24 cellular contexts compared by ENCODE assay signal in the genomic region with DNA sequence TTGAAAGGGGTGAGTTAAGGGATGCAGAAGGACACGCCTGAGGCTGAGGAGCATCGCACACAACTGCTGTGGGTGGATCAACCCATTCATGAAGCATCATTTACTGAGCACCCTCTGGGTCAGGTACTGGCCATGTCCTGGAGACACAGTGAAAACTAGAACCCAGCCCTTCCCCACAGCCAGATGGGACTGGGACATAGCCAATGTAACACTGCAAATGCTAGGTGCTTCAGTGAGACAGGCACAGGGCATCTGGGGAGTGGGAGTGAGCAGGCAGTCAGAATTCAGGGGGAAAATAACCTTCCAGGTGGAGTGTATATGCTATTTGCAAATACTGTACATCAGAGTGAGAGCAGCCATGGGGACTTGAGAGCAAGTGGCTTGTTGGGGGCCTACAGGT.
"Had no signal": no experiment of that assay in that cellular context is flagged by ENCODE, and none has a peak within 500 bp of the region (broad histone marks: within the 10 kb centered on the region; RNA-seq: fewer than 3 reads in every experiment).

No MANE protein-coding gene starts in this region.

- ATAC-seq: activated CD4-positive, alpha-beta T cell treated with anti-CD3 and anti-CD28 coated beads for 36 hours; Panc1; Right ventricle myocardium inferior had no signal

- H3K4me3 Mint-ChIP-seq: activated CD4-positive, alpha-beta memory T cell treated with anti-CD3 and anti-CD28 coated beads, Interleukin-2, amount 10 ng/mL, durations not matched to agents 7 days and 5 days; activated CD4-positive, alpha-beta T cell treated with anti-CD3 and anti-CD28 coated beads for 36 hours; activated naive CD8-positive, alpha-beta T cell treated with anti-CD3 and anti-CD28 coated beads, Interleukin-2, amount 10 ng/mL, durations not matched to agents 7 days and 5 days had no signal

- DNase-seq: activated CD4-positive, alpha-beta memory T cell treated with anti-CD3 and anti-CD28 coated beads, Interleukin-2, amount 10 ng/mL, durations not matched to agents 7 days and 5 days; activated CD4-positive, alpha-beta T cell treated with anti-CD3 and anti-CD28 coated beads for 36 hours; activated CD4-positive, alpha-beta T cell treated with anti-CD3 and anti-CD28 coated beads, Interleukin-2, amount 50 U/mL, for 1 hour; activated CD8-positive, alpha-beta memory T cell treated with anti-CD3 and anti-CD28 coated beads, Interleukin-2, amount 50 U/mL, for 48 hours; activated naive CD4-positive, alpha-beta T cell treated with anti-CD3 and anti-CD28 coated beads, Interleukin-2, amount 50 U/mL, for 16 hours; activated naive CD8-positive, alpha-beta T cell treated with anti-CD3 and anti-CD28 coated beads, Interleukin-2, amount 10 ng/mL, durations not matched to agents 7 days and 5 days; activated T-cell treated with anti-CD3 and anti-CD28 coated beads, Interleukin-2, amount 50 U/mL, for 1 hour; anterior cingulate cortex; MG63; NCI-H1105; NCI-H1436; NCI-H1694 treated with DMSO at 0.1 percent for 48 hours; NCI-H2029 treated with DMSO at 0.1 percent for 48 hours; NCI-H345; NCI-H510A; NCI-H526 treated with DMSO at 0.1 percent for 48 hours; NCI-H82; OCI-M1; RPMI8226; SJCRH30; SK-N-SH; T-helper 1 cell had no signal

- H3K27ac Mint-ChIP-seq: activated CD4-positive, alpha-beta memory T cell treated with anti-CD3 and anti-CD28 coated beads, Interleukin-2, amount 10 ng/mL, durations not matched to agents 7 days and 5 days; activated CD4-positive, alpha-beta T cell treated with anti-CD3 and anti-CD28 coated beads for 36 hours; activated naive CD8-positive, alpha-beta T cell treated with anti-CD3 and anti-CD28 coated beads, Interleukin-2, amount 10 ng/mL, durations not matched to agents 7 days and 5 days had no signal

- H3K27me3 Mint-ChIP-seq: activated naive CD8-positive, alpha-beta T cell treated with anti-CD3 and anti-CD28 coated beads, Interleukin-2, amount 10 ng/mL, durations not matched to agents 7 days and 5 days had no signal
